ENCODE assay signal across 9 cellular contexts in genomic region chr19:14006766-14007562, GRCh38. TPM values are rescaled to one million over a fixed set of nuclear protein-coding genes. Genes with fewer than 3 reads are reported as not detected.
DNase-seq lines count a peak whose midpoint lies in the region; ATAC-seq and TF ChIP-seq lines count a peak whose summit lies in the region.
"Had no signal": no experiment of that assay in that cellular context is flagged by ENCODE, and none has a peak within 500 bp of the region (broad histone marks: within the 10 kb centered on the region; RNA-seq: fewer than 3 reads in every experiment).

No MANE protein-coding gene starts in this region.

- peak in 3 of 4 donors; percentile 4 to 83 (median 80) for TF ChIP-seq POLR2A in upper lobe of left lung (IDR thresholded peaks at IDR 0.05)

- DNase-seq in stimulated activated CD4-positive, alpha-beta T cell treated with anti-CD3 and anti-CD28 coated beads, Interleukin-4, amount 100 ng/mL, for 48 hours (ENCODE audit: low read depth in 2 of 2): peak; percentile 74 to 75
- DNase-seq in stimulated activated CD4-positive, alpha-beta T cell treated with anti-CD3 and anti-CD28 coated beads, Interleukin-1b, Interleukin-23, amount 100 ng/mL, for 48 hours: no peak
- peak; percentile 94 for DNase-seq in NK-92 treated with Interleukin-12 subunit alpha and Interleukin-12 subunit beta, amount 100 ng/mL, for 24 hours (lab: John Stamatoyannopoulos, UW)
- DNase-seq in chondrocyte (ENCODE audit: low spot score) (no peak), mesenchymal stem cell (no peak), upper lobe of left lung (peak; percentile 77 to 96), cerebellar nuclear complex (lab: John Stamatoyannopoulos, UW) (no peak)

- H3K4me2 ChIP-seq in mesenchymal stem cell (ENCODE audit: low read length, poor library complexity, severe bottlenecking): peak overlapping the region; percentile 72

- H4K91ac ChIP-seq in mesenchymal stem cell (ENCODE audit: low read length): peak overlapping the region; percentile 74

- H2BK5ac ChIP-seq in mesenchymal stem cell (ENCODE audit: low read depth, low read length, poor library complexity, severe bottlenecking): peak overlapping the region; percentile 89

- H3K27me3 ChIP-seq in mesenchymal stem cell (ENCODE audit: control insufficient read depth in 1 of 2, insufficient read depth in 1 of 2, low read length in 2 of 2) (no peaks in the 10 kb centered on the region), upper lobe of left lung (no peaks in the 10 kb centered on the region)

- ATAC-seq in HG02678 (IDR thresholded peaks at IDR 0.05; ENCODE audit: unreplicated experiment) (peak; percentile 34), upper lobe of left lung (ENCODE audit: low FRiP score in 2 of 2) (peak; percentile 70 to 72)

- no peaks in the 10 kb centered on the region for H3K79me1 ChIP-seq in mesenchymal stem cell (replicated peaks; ENCODE audit: low read length, poor library complexity, severe bottlenecking)

- H3K27ac Mint-ChIP-seq in chondrocyte (ENCODE audit: unreplicated experiment): peak overlapping the region; percentile 100

- H3K4me1 Mint-ChIP-seq in chondrocyte (ENCODE audit: low read depth): peaks cover 22% of the 10 kb centered on the region

- H3K9ac ChIP-seq in mesenchymal stem cell (ENCODE audit: low read length): peak overlapping the region; percentile 92

- 4% methylated on average over 50 of the region's 56 CpGs for whole genome bisulfite sequencing in mesenchymal stem cell
- 7 to 28% methylated on average over 8 to 37 of the region's 56 CpGs for WGBS in upper lobe of left lung, 2 donors

- peak overlapping the region; percentile 90 to 92 for H3K18ac ChIP-seq in mesenchymal stem cell (ENCODE audit: low read depth in 1 of 2, low read length in 2 of 2)

- no peak for TF ChIP-seq CTCF in chondrocyte (IDR thresholded peaks at IDR 0.05)
- peak in 3 of 6 experiments; percentile 15 to 38 (median 36) for TF ChIP-seq CTCF in upper lobe of left lung (IDR thresholded peaks at IDR 0.05)

- TF ChIP-seq EP300 in upper lobe of left lung (IDR thresholded peaks at IDR 0.05): no peak

- H3K27ac ChIP-seq in mesenchymal stem cell (ENCODE audit: low read length, poor library complexity, severe bottlenecking) (peak overlapping the region; percentile 94), upper lobe of left lung (peak overlapping the region; percentile 97 to 100 (median 100))

- H2BK120ac ChIP-seq in mesenchymal stem cell (ENCODE audit: low read depth, low read length): peak overlapping the region; percentile 77

- no peak overlapping the region for H3K23ac ChIP-seq in mesenchymal stem cell (ENCODE audit: low read length in 2 of 2)

- peak overlapping the region; percentile 88 for H4K8ac ChIP-seq in mesenchymal stem cell (ENCODE audit: low read length)

- no peaks in the 10 kb centered on the region for H3K9me3 ChIP-seq in mesenchymal stem cell (ENCODE audit: control insufficient read depth, low read length)
- no peaks in the 10 kb centered on the region for H3K9me3 ChIP-seq in upper lobe of left lung

- no peak overlapping the region for H2AK5ac ChIP-seq in mesenchymal stem cell (ENCODE audit: low read length, severe bottlenecking)

- peak overlapping the region in 1 of 2 experiments; percentile 73 for H3K14ac ChIP-seq in mesenchymal stem cell (ENCODE audit: low read length in 2 of 2)

- H3K4ac ChIP-seq in mesenchymal stem cell (ENCODE audit: low read depth in 1 of 2, low read length in 2 of 2): peak overlapping the region; percentile 69 to 86

- H2AFZ ChIP-seq in mesenchymal stem cell (ENCODE audit: low read depth, low read length): peak overlapping the region; percentile 85

- H3K4me1 ChIP-seq in mesenchymal stem cell (ENCODE audit: control insufficient read depth, insufficient read depth, low read depth, low read length): peaks cover 9% of the 10 kb centered on the region
- peaks cover 33 to 41% (median 36%) of the 10 kb centered on the region in 4 donors for H3K4me1 ChIP-seq in upper lobe of left lung

- no peaks in the 10 kb centered on the region for H3K36me3 Mint-ChIP-seq in chondrocyte (ENCODE audit: low read depth)

- peak overlapping the region; percentile 95 for H2BK15ac ChIP-seq in mesenchymal stem cell (ENCODE audit: low read depth, poor library complexity, severe bottlenecking)

- H3K9me3 Mint-ChIP-seq in chondrocyte (ENCODE audit: low read depth): no peaks in the 10 kb centered on the region

- H3K36me3 ChIP-seq in mesenchymal stem cell (ENCODE audit: control insufficient read depth in 1 of 2, insufficient read depth in 2 of 2, low read depth in 1 of 2, low read length in 2 of 2) (no peaks in the 10 kb centered on the region), upper lobe of left lung (no peaks in the 10 kb centered on the region)

- no peaks in the 10 kb centered on the region for H3K27me3 Mint-ChIP-seq in chondrocyte (ENCODE audit: low read depth)

- peak overlapping the region; percentile 97 for H3K4me3 Mint-ChIP-seq in chondrocyte (ENCODE audit: unreplicated experiment)

- no peak overlapping the region for H2BK12ac ChIP-seq in mesenchymal stem cell (ENCODE audit: low read length in 2 of 2)

- H3K4me3 ChIP-seq in mesenchymal stem cell (ENCODE audit: insufficient read depth in 1 of 2, low read depth in 1 of 2, low read length in 2 of 2) (peak overlapping the region; percentile 79 to 84), upper lobe of left lung (peak overlapping the region; percentile 42 to 85 (median 76))

RNA-seq across cellular contexts. Expression of gene RFX1, which starts 0.8 kb away (rescaled TPM):
- total RNA-seq in chondrocyte (9.1 to 9.4 TPM (median 9.4 TPM) in 3 replicates), upper lobe of left lung (10 to 100 TPM in 5 of 6 donors, 1 to 10 TPM in 1; 6.0 to 22.3 (median 15.5) TPM)
- polyA plus RNA-seq in mesenchymal stem cell (2013, experiment 1 of 2): 6.8 TPM
- 6.4 TPM for polyA plus RNA-seq in mesenchymal stem cell (2013, experiment 2 of 2)

RNA-seq across cellular contexts. Expression of gene RLN3, which starts 21.0 kb away (rescaled TPM):
- total RNA-seq in chondrocyte (not detected in 3 replicates), upper lobe of left lung (under 1 TPM in 1 of 6 donors, not detected in 5; 0.43 TPM)
- not detected for polyA plus RNA-seq in mesenchymal stem cell (2013, experiment 1 of 2)
- not detected for polyA plus RNA-seq in mesenchymal stem cell (2013, experiment 2 of 2)
- total RNA-seq: NCI-H460 had no signal

RNA-seq across cellular contexts. Expression of gene IL27RA, which starts 24.6 kb away (rescaled TPM):
- 2.5 to 3.0 TPM (median 2.9 TPM) in 3 replicates for total RNA-seq in chondrocyte
- 7.5 TPM for polyA plus RNA-seq in mesenchymal stem cell (2013, experiment 1 of 2)
- polyA plus RNA-seq in mesenchymal stem cell (2013, experiment 2 of 2): 7.9 TPM
- total RNA-seq in upper lobe of left lung: 10 to 100 TPM in 5 of 6 donors, 1 to 10 TPM in 1; 9.3 to 24.4 (median 14.6) TPM

RNA-seq across cellular contexts. Expression of gene DCAF15, which starts 54.7 kb away (rescaled TPM):
- total RNA-seq in chondrocyte: 20.7 to 21.5 TPM (median 21.0 TPM) in 3 replicates
- polyA plus RNA-seq in mesenchymal stem cell (2013, experiment 1 of 2): 14.8 TPM
- polyA plus RNA-seq in mesenchymal stem cell (2013, experiment 2 of 2): 14.2 TPM
- total RNA-seq in upper lobe of left lung: 10 to 100 TPM; 20.5 to 51.3 (median 39.0) TPM

RNA-seq across cellular contexts. Expression of gene PALM3, which starts 54.9 kb away (rescaled TPM):
- total RNA-seq in chondrocyte: 0.82 to 0.95 TPM (median 0.92 TPM) in 3 replicates
- 0.43 TPM for polyA plus RNA-seq in mesenchymal stem cell (2013, experiment 1 of 2)
- polyA plus RNA-seq in mesenchymal stem cell (2013, experiment 2 of 2): 0.51 TPM
- 100 to 1,000 TPM in 1 of 6 donors, 10 to 100 TPM in 2, 1 to 10 TPM in 2, under 1 TPM in 1; 0.15 to 123 (median 11.0) TPM for total RNA-seq in upper lobe of left lung
- total RNA-seq: NCI-H460 had no signal

Comparison
In these comparisons a context has a peak if more than half of its experiments do, and no peak if none do; other contexts are left out.
1. DNase-seq: peak in stimulated activated CD4-positive, alpha-beta T cell treated with anti-CD3 and anti-CD28 coated beads, Interleukin-4, amount 100 ng/mL, for 48 hours (2 of 2), NK-92 treated with Interleukin-12 subunit alpha and Interleukin-12 subunit beta, amount 100 ng/mL, for 24 hours (single experiment) and upper lobe of left lung (2 of 2); none in stimulated activated CD4-positive, alpha-beta T cell treated with anti-CD3 and anti-CD28 coated beads, Interleukin-1b, Interleukin-23, amount 100 ng/mL, for 48 hours (single experiment), chondrocyte (single experiment), mesenchymal stem cell (single experiment) and cerebellar nuclear complex (0 of 2).